ENCODE assay signal across 1 cellular context in genomic region chr11:58968251-58968711, GRCh38.
TF ChIP-seq lines count a peak whose summit lies in the region.

No MANE protein-coding gene starts in this region.

TF ChIP-seq in H1, 55 proteins besides CTCF, POLR2A, EP300 and RAD21:
- TF ChIP-seq MAX (IDR thresholded peaks at IDR 0.05) (no peak), GTF2F1 (IDR thresholded peaks at IDR 0.05; ENCODE audit: borderline replicate concordance, low read depth, low read length) (no peak), JUN (IDR thresholded peaks at IDR 0.05; ENCODE audit: low read depth, low read length) (no peak), ASH2L (IDR thresholded peaks at IDR 0.05; ENCODE audit: low read length) (no peak), CHD2 (IDR thresholded peaks at IDR 0.05; ENCODE audit: low read length) (no peak), POU5F1 (IDR thresholded peaks at IDR 0.05; ENCODE audit: low read depth, low read length) (no peak), EZH2 (IDR thresholded peaks at IDR 0.05; ENCODE audit: low read depth, low read length, severe bottlenecking) (no peak), SRF (IDR thresholded peaks at IDR 0.05; ENCODE audit: low read depth, low read length) (no peak), MAFK (IDR thresholded peaks at IDR 0.05; ENCODE audit: low read depth, low read length) (no peak), ATF2 (IDR thresholded peaks at IDR 0.05; ENCODE audit: low read length) (no peak), SP2 (IDR thresholded peaks at IDR 0.05; ENCODE audit: low read length) (no peak), HDAC6 (IDR thresholded peaks at IDR 0.05; ENCODE audit: low read depth, low read length) (no peak), NRF1 (IDR thresholded peaks at IDR 0.05; ENCODE audit: low read depth, low read length) (no peak), ZNF274 (IDR thresholded peaks at IDR 0.05; ENCODE audit: borderline replicate concordance, extremely low read depth, low read length) (no peak)
